Comparison of ENCODE assay signal across 8 cellular contexts in genomic region chr1:160006312-160006940, GRCh38. TPM values are rescaled to one million over a fixed set of nuclear protein-coding genes. Genes with fewer than 3 reads are reported as not detected.
DNase-seq lines count a peak whose midpoint lies in the region; ATAC-seq and TF ChIP-seq lines count a peak whose summit lies in the region.

No MANE protein-coding gene starts in this region.

- H3K4me1 ChIP-seq in breast epithelium, result no peaks in the 10 kb centered on the region

- no peak overlapping the region for H3K27ac ChIP-seq in breast epithelium

- ATAC-seq in HG02678 (IDR thresholded peaks at IDR 0.05; ENCODE audit: unreplicated experiment) (peak; percentile 77), left colon (peak; percentile 86)

- peak; percentile 93 for TF ChIP-seq CTCF in WI38 (IDR thresholded peaks at IDR 0.05; ENCODE audit: low read depth, low read length)
- peak; percentile 61 to 84 (median 71) for TF ChIP-seq CTCF in breast epithelium (IDR thresholded peaks at IDR 0.05)

- no peaks in the 10 kb centered on the region for H3K27me3 ChIP-seq in breast epithelium

- intact Hi-C loops in breast epithelium (cut with DNase I; ENCODE audit: low total_unique reads), result loop anchor here (5.0 kb wide), 1 partner anchor 69 kb away; no protein-coding TSS in a partner anchor
- intact Hi-C loops in left colon (cut with DNase I, micrococcal nuclease), result loop anchor here (2.0 to 5.0 kb wide), 3 partner anchors 69 to 209 kb away; no protein-coding TSS in a partner anchor

- DNase-seq in Daoy (ENCODE audit: low read depth) (peak; percentile 78), NCI-H2107 treated with DMSO at 0.1 percent for 48 hours (lab: John Stamatoyannopoulos, UW; ENCODE audit: unreplicated experiment) (peak; percentile 75), breast epithelium (ENCODE audit: low spot score in 2 of 2) (peak; percentile 58 to 62), left colon (peak; percentile 62 to 87), pons (ENCODE audit: low spot score) (no peak)
- DNase-seq in stimulated activated CD4-positive, alpha-beta T cell treated with anti-CD3 and anti-CD28 coated beads, TNF-alpha, amount 100 ng/mL, for 48 hours (ENCODE audit: low read depth in 3 of 3), result peak; percentile 41 to 64 (median 58)

- no peaks in the 10 kb centered on the region for H3K9me3 ChIP-seq in breast epithelium

- TF ChIP-seq POLR2A in breast epithelium (IDR thresholded peaks at IDR 0.05), result no peak

- no peak overlapping the region for H3K4me3 ChIP-seq in WI38 (ENCODE audit: low read depth, low read length)
- H3K4me3 ChIP-seq in breast epithelium, result no peak overlapping the region

- H3K36me3 ChIP-seq in breast epithelium, result no peaks in the 10 kb centered on the region

RNA-seq across cellular contexts. Expression of gene PIGM, which starts 25.4 kb away (rescaled TPM):
- total RNA-seq in Daoy (2014; rRNA removed; shearing (Covaris generic)), result 5.2 and 5.3 TPM in 2 replicates
- total RNA-seq in breast epithelium (1 to 10 TPM; 4.9 to 8.2 (median 5.1) TPM), left colon (1 to 10 TPM; 5.4 to 6.2 TPM)

RNA-seq across cellular contexts. Expression of gene SLAMF9, which starts 52.4 kb away (rescaled TPM):
- total RNA-seq in Daoy (2014; rRNA removed; shearing (Covaris generic)), result 0.77 TPM in 1 of 2 replicates, not detected in the other
- not detected for total RNA-seq in breast epithelium
- not detected for total RNA-seq in left colon
